Comparison of ENCODE assay signal across 13 cellular contexts in genomic region chr5:78526049-78526525, GRCh38.
DNase-seq lines count a peak whose midpoint lies in the region; ATAC-seq, FAIRE-seq and TF ChIP-seq lines count a peak whose summit lies in the region.
"Had no signal": no experiment of that assay in that cellular context is flagged by ENCODE, and none has a peak within 500 bp of the region (broad histone marks: within the 10 kb centered on the region; RNA-seq: fewer than 3 reads in every experiment).

No MANE protein-coding gene starts in this region.

- TF ChIP-seq POLR2A in K562 (conservative IDR thresholded peaks at IDR 0.05) (no peak), upper lobe of left lung (IDR thresholded peaks at IDR 0.05) (peak in 1 of 4 donors; percentile 55)

- H4K20me1 ChIP-seq in K562 (replicated peaks; ENCODE audit: control insufficient read depth, insufficient read depth, low read length): no peaks in the 10 kb centered on the region

- H3K4me1 Mint-ChIP-seq in activated CD4-positive, alpha-beta memory T cell treated with anti-CD3 and anti-CD28 coated beads for 36 hours (ENCODE audit: low read depth): peaks cover 2% of the 10 kb centered on the region
- peaks cover 18% of the 10 kb centered on the region for H3K4me1 Mint-ChIP-seq in activated CD4-positive, alpha-beta memory T cell treated with anti-CD3 and anti-CD28 coated beads, Interleukin-2, amount 10 ng/mL, durations not matched to agents 7 days and 5 days

- H3K27me3 ChIP-seq in K562 (ENCODE audit: control insufficient read depth in 2 of 2, insufficient read depth in 2 of 2, low read length in 2 of 2) (no peaks in the 10 kb centered on the region), upper lobe of left lung (no peaks in the 10 kb centered on the region)
- H3K27me3 ChIP-seq: right lobe of liver, SJCRH30, thyroid gland had no signal

- ATAC-seq in K562 (peak; percentile 69), upper lobe of left lung (ENCODE audit: low FRiP score in 2 of 2) (peak; percentile 67 to 74)
- ATAC-seq: right lobe of liver had no signal

- no peak for TF ChIP-seq RAD21 in K562 (CRISPR knock-in tag; conservative IDR thresholded peaks at IDR 0.05 in 1 of 2, IDR thresholded peaks at IDR 0.05 in 1 of 2)

- no peak overlapping the region for H3K27ac Mint-ChIP-seq in activated CD4-positive, alpha-beta memory T cell treated with anti-CD3 and anti-CD28 coated beads for 36 hours
- H3K27ac Mint-ChIP-seq in activated CD4-positive, alpha-beta memory T cell treated with anti-CD3 and anti-CD28 coated beads, Interleukin-2, amount 10 ng/mL, durations not matched to agents 7 days and 5 days: no peak overlapping the region

- TF ChIP-seq CTCF in K562 (IDR thresholded peaks at IDR 0.05 in 2 of 3, conservative IDR thresholded peaks at IDR 0.05 in 1 of 3; ENCODE audit: insufficient read depth in 2 of 3, low read depth in 1 of 3, low read length in 3 of 3): no peak
- TF ChIP-seq CTCF in upper lobe of left lung (IDR thresholded peaks at IDR 0.05): no peak

- H3K36me3 ChIP-seq in K562 (ENCODE audit: control insufficient read depth, insufficient read depth, low read length) (no peaks in the 10 kb centered on the region; the same call in 2 of the 3 replicates), upper lobe of left lung (no peaks in the 10 kb centered on the region)
- H3K36me3 ChIP-seq: right lobe of liver, thyroid gland had no signal

- BruUV-seq in K562 (replicated peaks; lab: Mats Ljungman, UMichigan): no TSS peak

- no peaks in the 10 kb centered on the region; the same call in 1 of the 2 replicates for H3K9me3 ChIP-seq in K562 (replicated peaks; ENCODE audit: control insufficient read depth, insufficient read depth, low read depth, low read length)
- no peaks in the 10 kb centered on the region for H3K9me3 ChIP-seq in upper lobe of left lung
- H3K9me3 ChIP-seq: right lobe of liver, SJCRH30, thyroid gland had no signal

- peaks cover 10% of the 10 kb centered on the region for H3K27me3 Mint-ChIP-seq in activated CD4-positive, alpha-beta memory T cell treated with anti-CD3 and anti-CD28 coated beads for 36 hours
- peaks cover 24% of the 10 kb centered on the region for H3K27me3 Mint-ChIP-seq in activated CD4-positive, alpha-beta memory T cell treated with anti-CD3 and anti-CD28 coated beads, Interleukin-2, amount 10 ng/mL, durations not matched to agents 7 days and 5 days

- CTCF ChIA-PET in activated CD4-positive, alpha-beta memory T cell treated with anti-CD3 and anti-CD28 coated beads for 36 hours (lab: Charles Lee): no interaction called here
- CTCF ChIA-PET in activated CD4-positive, alpha-beta memory T cell treated with anti-CD3 and anti-CD28 coated beads, Interleukin-2, amount 10 ng/mL, durations not matched to agents 7 days and 5 days (lab: Charles Lee): no interaction called here
- CTCF ChIA-PET in K562 (lab: Yijun Ruan, JAX; ENCODE audit: low intra/inter-chr PET ratio): no interaction called here

- no peaks in the 10 kb centered on the region for H3K79me2 ChIP-seq in K562 (ENCODE audit: control insufficient read depth, insufficient read depth, low read length)

- H3K4me1 ChIP-seq in K562 (replicated peaks in 1 of 2; ENCODE audit: control insufficient read depth in 2 of 2, insufficient read depth in 2 of 2, low read length in 2 of 2): peaks cover 20 to 59% of the 10 kb centered on the region in 2 experiments
- peaks cover 34 to 54% (median 43%) of the 10 kb centered on the region in 4 donors for H3K4me1 ChIP-seq in upper lobe of left lung
- H3K4me1 ChIP-seq: right lobe of liver had no signal

- no peaks in the 10 kb centered on the region for H3K9me3 Mint-ChIP-seq in activated CD4-positive, alpha-beta memory T cell treated with anti-CD3 and anti-CD28 coated beads for 36 hours
- H3K9me3 Mint-ChIP-seq in activated CD4-positive, alpha-beta memory T cell treated with anti-CD3 and anti-CD28 coated beads, Interleukin-2, amount 10 ng/mL, durations not matched to agents 7 days and 5 days: no peaks in the 10 kb centered on the region

- H2AFZ ChIP-seq in K562 (ENCODE audit: low read depth, low read length): peak overlapping the region; percentile 85

- H3K4me3 Mint-ChIP-seq in activated CD4-positive, alpha-beta memory T cell treated with anti-CD3 and anti-CD28 coated beads for 36 hours: no peak overlapping the region
- H3K4me3 Mint-ChIP-seq in activated CD4-positive, alpha-beta memory T cell treated with anti-CD3 and anti-CD28 coated beads, Interleukin-2, amount 10 ng/mL, durations not matched to agents 7 days and 5 days: no peak overlapping the region

- 43% methylated on average over 7 of the region's 7 CpGs for WGBS in K562 (ENCODE audit: insufficient coverage, low coverage, missing lambda C conversion rate)
- 85 to 86% methylated on average over 7 of the region's 7 CpGs for WGBS in upper lobe of left lung, 2 donors

- POLR2A ChIA-PET in activated CD4-positive, alpha-beta memory T cell treated with anti-CD3 and anti-CD28 coated beads for 36 hours (lab: Charles Lee): no interaction called here
- POLR2A ChIA-PET in activated CD4-positive, alpha-beta memory T cell treated with anti-CD3 and anti-CD28 coated beads, Interleukin-2, amount 10 ng/mL, durations not matched to agents 7 days and 5 days (lab: Charles Lee): interaction anchor here (0.8 kb wide), 1 partner anchor 16 kb away, joined by 3 read pairs; no protein-coding TSS in a partner anchor
- POLR2A ChIA-PET in K562 (lab: Yijun Ruan, JAX): interaction anchor here (0.6 to 2.3 kb wide), 6 partner anchors 10 to 71 kb away, joined by 3 to 6 read pairs (median 4); no protein-coding TSS in a partner anchor

- DNase-seq in activated CD4-positive, alpha-beta memory T cell treated with anti-CD3 and anti-CD28 coated beads for 36 hours: peak; percentile 15
- DNase-seq in activated CD4-positive, alpha-beta memory T cell treated with anti-CD3 and anti-CD28 coated beads, Interleukin-2, amount 10 ng/mL, durations not matched to agents 7 days and 5 days: no peak
- DNase-seq in K562 (ENCODE audit: extremely low read depth in 1 of 4, low spot score in 3 of 4) (peak in 1 of 4 experiments; percentile 55), kidney tubule cell (ENCODE audit: low spot score) (peak; percentile 56), upper lobe of left lung (no peak), NCI-H2081 (lab: John Stamatoyannopoulos, UW) (no peak), anterior cingulate cortex (lab: John Stamatoyannopoulos, UW) (no peak), NCI-H2227 (lab: John Stamatoyannopoulos, UW; ENCODE audit: unreplicated experiment) (no peak)
- DNase-seq: hippocampal formation, Karpas-422, right lobe of liver, SJCRH30, thyroid gland had no signal

- no peak overlapping the region for H3K4me3 ChIP-seq in K562
- H3K4me3 ChIP-seq in upper lobe of left lung: no peak overlapping the region
- H3K4me3 ChIP-seq: right lobe of liver, SJCRH30, thyroid gland had no signal

- H3K27ac ChIP-seq in K562 (ENCODE audit: extremely low read depth, low read depth, low read length) (peak overlapping the region; percentile 53), upper lobe of left lung (peak overlapping the region; percentile 62 to 80 (median 70))
- H3K27ac ChIP-seq: SJCRH30 had no signal

- intact Hi-C loops in activated CD4-positive, alpha-beta memory T cell treated with anti-CD3 and anti-CD28 coated beads for 36 hours (cut with micrococcal nuclease): no loop called here
- intact Hi-C loops in K562 (cut with micrococcal nuclease): loop anchor here (2.0 kb wide), 1 partner anchor 41 kb away; no protein-coding TSS in a partner anchor

- no peaks in the 10 kb centered on the region for H3K36me3 Mint-ChIP-seq in activated CD4-positive, alpha-beta memory T cell treated with anti-CD3 and anti-CD28 coated beads for 36 hours
- H3K36me3 Mint-ChIP-seq in activated CD4-positive, alpha-beta memory T cell treated with anti-CD3 and anti-CD28 coated beads, Interleukin-2, amount 10 ng/mL, durations not matched to agents 7 days and 5 days (ENCODE audit: low read depth): no peaks in the 10 kb centered on the region

- TF ChIP-seq EP300 in K562 (IDR thresholded peaks at IDR 0.05; ENCODE audit: low read length) (no peak), upper lobe of left lung (IDR thresholded peaks at IDR 0.05) (peak in 1 of 4 donors; percentile 7)

- H3K9ac ChIP-seq in K562 (ENCODE audit: insufficient read depth in 1 of 2, low read depth in 2 of 2, low read length in 2 of 2): peak overlapping the region; percentile 24 to 41

- in situ Hi-C loops in K562 (cut with MboI): no loop called here

- peak overlapping the region; percentile 42; the same call in 1 of the 2 replicates for H3K4me2 ChIP-seq in K562 (ENCODE audit: insufficient read depth, low read length)

- no peaks in the 10 kb centered on the region for H3K9me1 ChIP-seq in K562 (ENCODE audit: control insufficient read depth, insufficient read depth, low read length)

- FAIRE-seq in K562 (lab: Jason Lieb, UNC): no peak

TF ChIP-seq in K562, 482 proteins besides CTCF, POLR2A, EP300 and RAD21 (continues in another document):
- TF ChIP-seq ZNF655 (CRISPR knock-in tag; IDR thresholded peaks at IDR 0.05): no peak
- 0 out of 2 replicates have a peak, but pooled peaks have one; percentile 13 for TF ChIP-seq TRIM28 (IDR thresholded peaks at IDR 0.05)
- TF ChIP-seq DPF2 (IDR thresholded peaks at IDR 0.05): peak; percentile 37; the same call in 1 of the 2 replicates
- no peak for TF ChIP-seq ZBTB34 (CRISPR knock-in tag; IDR thresholded peaks at IDR 0.05)
- TF ChIP-seq GTF2F1 (IDR thresholded peaks at IDR 0.05; ENCODE audit: low read depth, low read length): no peak

Comparison
In these comparisons a context has a peak if more than half of its experiments do, and no peak if none do; other contexts are left out.
1. DNase-seq: peak in activated CD4-positive, alpha-beta memory T cell treated with anti-CD3 and anti-CD28 coated beads for 36 hours (single experiment) and kidney tubule cell (single experiment); none in activated CD4-positive, alpha-beta memory T cell treated with anti-CD3 and anti-CD28 coated beads, Interleukin-2, amount 10 ng/mL, durations not matched to agents 7 days and 5 days (single experiment), upper lobe of left lung (0 of 2), NCI-H2081 (0 of 2), anterior cingulate cortex (0 of 58) and NCI-H2227 (single experiment).